ENCODE assay signal across 23 cellular contexts in the genomic region with DNA sequence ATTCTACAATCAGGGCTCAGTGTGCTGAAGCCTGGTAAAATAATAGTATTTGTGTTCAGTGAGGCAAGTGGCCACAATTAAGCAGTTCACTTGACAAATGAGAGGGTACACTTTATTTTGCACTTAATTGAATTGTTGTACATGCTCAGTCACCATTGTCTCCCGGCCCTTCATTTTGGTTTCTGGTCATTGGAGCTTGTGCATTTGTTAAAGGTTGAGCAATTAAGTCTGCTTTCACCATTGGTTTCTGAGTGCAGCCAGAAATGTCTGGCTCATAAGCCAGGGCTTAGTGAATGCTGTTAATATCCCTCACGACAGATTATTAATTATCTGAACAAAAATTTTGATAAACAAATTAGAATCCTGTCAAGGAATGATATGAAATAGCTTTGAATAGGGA.
"Had no signal": no experiment of that assay in that cellular context is flagged by ENCODE, and none has a peak within 500 bp of the region (broad histone marks: within the 10 kb centered on the region; RNA-seq: fewer than 3 reads in every experiment).

No MANE protein-coding gene starts in this region.

- H3K4me1 ChIP-seq: colonic mucosa, pancreas, prostate gland, spleen had no signal

- H3K9me3 ChIP-seq: colonic mucosa, esophagus squamous epithelium, pancreas, prostate gland, right atrium auricular region, spleen had no signal

- H3K27me3 ChIP-seq: cardiac muscle cell, colonic mucosa, esophagus squamous epithelium, pancreas, right atrium auricular region had no signal

- DNase-seq: activated CD4-positive, alpha-beta T cell treated with anti-CD3 and anti-CD28 coated beads for 36 hours; activated CD4-positive, alpha-beta T cell treated with anti-CD3 and anti-CD28 coated beads, Interleukin-2, amount 50 U/mL, for 4 hours; activated CD4-positive, CD25-positive, alpha-beta regulatory T cell; activated naive CD4-positive, alpha-beta T cell; activated T-cell treated with anti-CD3 and anti-CD28 coated beads for 4 hours; activated T-cell treated with anti-CD3 and anti-CD28 coated beads, Interleukin-2, amount 50 U/mL, for 72 hours; aorta; cerebellar nuclear complex; colonic mucosa; effector CD8-positive, alpha-beta T cell; esophagus squamous epithelium; glutamatergic neuron; naive thymus-derived CD4-positive, alpha-beta T cell; nucleus accumbens; pancreas; spleen; stimulated activated naive CD4-positive, alpha-beta T cell treated with Interleukin-2 at 50 U/mL for 16 hours; T-helper 1 cell; trophoblast cell had no signal

- H3K27ac ChIP-seq: cardiac muscle cell, colonic mucosa, epithelial cell of prostate, pancreas, prostate gland, right atrium auricular region, spleen had no signal

- H3K4me3 ChIP-seq: cardiac muscle cell, colonic mucosa, esophagus squamous epithelium, pancreas, prostate gland, right atrium auricular region, spleen had no signal

- H3K36me3 ChIP-seq: cardiac muscle cell, colonic mucosa, esophagus squamous epithelium, pancreas, prostate gland, right atrium auricular region, spleen had no signal

- ATAC-seq: activated CD4-positive, alpha-beta T cell treated with anti-CD3 and anti-CD28 coated beads for 36 hours; activated T-cell treated with anti-CD3 and anti-CD28 coated beads, Interleukin-2, amount 50 U/mL, for 72 hours; naive thymus-derived CD4-positive, alpha-beta T cell; pancreas had no signal
